31 cellular contexts compared by ENCODE assay signal in the genomic region with DNA sequence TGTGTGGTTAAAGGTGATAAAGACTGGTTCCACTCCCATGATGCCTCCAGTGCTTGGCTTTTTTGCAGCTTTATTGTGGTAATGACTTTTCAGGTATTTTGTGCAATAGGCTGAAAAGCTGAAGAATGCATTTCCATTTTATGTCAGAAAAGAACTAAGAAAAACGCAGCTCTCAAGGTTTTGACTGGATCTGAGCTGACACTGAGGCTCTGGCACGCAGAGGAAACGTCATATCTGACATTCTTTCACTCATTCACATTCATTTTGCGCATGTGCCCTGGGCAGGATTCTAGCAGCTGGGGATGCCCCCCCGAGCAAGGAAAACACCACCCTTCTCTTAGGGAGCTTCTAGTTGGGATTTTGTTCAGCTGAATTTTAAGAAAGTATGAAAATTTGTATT.
"Had no signal": no experiment of that assay in that cellular context is flagged by ENCODE, and none has a peak within 500 bp of the region (broad histone marks: within the 10 kb centered on the region; RNA-seq: fewer than 3 reads in every experiment).

No MANE protein-coding gene starts in this region.

- DNase-seq: activated effector memory CD4-positive, alpha-beta T cell treated with Interleukin-2 at 50 U/mL for 16 hours; activated gamma-delta T cell; activated gamma-delta T cell treated with Interleukin-2 at 50 U/mL for 16 hours; activated naive CD4-positive, alpha-beta T cell; activated naive CD4-positive, alpha-beta T cell treated with anti-CD3 and anti-CD28 coated beads for 36 hours; activated naive CD4-positive, alpha-beta T cell treated with anti-CD3 and anti-CD28 coated beads, Interleukin-2, amount 10 ng/mL, durations not matched to agents 7 days and 5 days; activated naive CD4-positive, alpha-beta T cell treated with anti-CD3 and anti-CD28 coated beads, Interleukin-2, amount 50 U/mL, for 16 hours; activated naive CD4-positive, alpha-beta T cell treated with Interleukin-2 at 50 U/mL for 16 hours; activated naive CD8-positive, alpha-beta T cell treated with anti-CD3 and anti-CD28 coated beads for 36 hours; activated naive CD8-positive, alpha-beta T cell treated with anti-CD3 and anti-CD28 coated beads, Interleukin-2, amount 10 ng/mL, durations not matched to agents 7 days and 5 days; activated naive CD8-positive, alpha-beta T cell treated with anti-CD3 and anti-CD28 coated beads, Interleukin-2, amount 50 U/mL, for 24 hours; activated T-cell treated with anti-CD3 and anti-CD28 coated beads, Interleukin-2, amount 50 U/mL, for 1 hour; activated T-cell treated with anti-CD3 and anti-CD28 coated beads, Interleukin-2, amount 50 U/mL, for 24 hours; activated T-cell treated with anti-CD3 and anti-CD28 coated beads, Interleukin-2, amount 50 U/mL, for 4 hours; activated T-cell treated with anti-CD3 and anti-CD28 coated beads, Interleukin-2, amount 50 U/mL, for 48 hours; activated T-cell treated with anti-CD3 and anti-CD28 coated beads, Interleukin-2, amount 50 U/mL, for 72 hours; adrenal gland; amniotic stem cell; amygdala; anterior cingulate cortex; aorta; body of pancreas; brain microvascular endothelial cell; caudate nucleus; central memory CD4-positive, alpha-beta T cell; cerebellar nuclear complex had no signal

- ATAC-seq: activated naive CD4-positive, alpha-beta T cell treated with anti-CD3 and anti-CD28 coated beads, Interleukin-2, amount 50 U/mL, for 72 hours; activated naive CD8-positive, alpha-beta T cell treated with anti-CD3 and anti-CD28 coated beads, Interleukin-2, amount 50 U/mL, for 24 hours; activated T-cell treated with anti-CD3 and anti-CD28 coated beads, Interleukin-2, amount 50 U/mL, for 4 hours; activated T-helper 17 cell treated with anti-CD3 and anti-CD28 coated beads, Interleukin-2, amount 50 U/mL, for 72 hours; body of pancreas had no signal

- H3K36me3 ChIP-seq: adrenal gland, ascending aorta, brain microvascular endothelial cell, breast epithelium, cardiac muscle cell had no signal

- H3K27ac ChIP-seq: adrenal gland, ascending aorta, body of pancreas, brain microvascular endothelial cell, breast epithelium, cardiac muscle cell had no signal

- H3K4me3 ChIP-seq: adrenal gland, ascending aorta, body of pancreas, breast epithelium, cardiac muscle cell had no signal

- H3K27me3 ChIP-seq: ascending aorta, body of pancreas, brain microvascular endothelial cell, cardiac muscle cell had no signal

- H3K4me1 ChIP-seq: adrenal gland, ascending aorta, body of pancreas, breast epithelium had no signal

- H3K9me3 ChIP-seq: adrenal gland, ascending aorta, body of pancreas, breast epithelium had no signal
